Comparison of ENCODE assay signal across 8 cellular contexts in the genomic region with DNA sequence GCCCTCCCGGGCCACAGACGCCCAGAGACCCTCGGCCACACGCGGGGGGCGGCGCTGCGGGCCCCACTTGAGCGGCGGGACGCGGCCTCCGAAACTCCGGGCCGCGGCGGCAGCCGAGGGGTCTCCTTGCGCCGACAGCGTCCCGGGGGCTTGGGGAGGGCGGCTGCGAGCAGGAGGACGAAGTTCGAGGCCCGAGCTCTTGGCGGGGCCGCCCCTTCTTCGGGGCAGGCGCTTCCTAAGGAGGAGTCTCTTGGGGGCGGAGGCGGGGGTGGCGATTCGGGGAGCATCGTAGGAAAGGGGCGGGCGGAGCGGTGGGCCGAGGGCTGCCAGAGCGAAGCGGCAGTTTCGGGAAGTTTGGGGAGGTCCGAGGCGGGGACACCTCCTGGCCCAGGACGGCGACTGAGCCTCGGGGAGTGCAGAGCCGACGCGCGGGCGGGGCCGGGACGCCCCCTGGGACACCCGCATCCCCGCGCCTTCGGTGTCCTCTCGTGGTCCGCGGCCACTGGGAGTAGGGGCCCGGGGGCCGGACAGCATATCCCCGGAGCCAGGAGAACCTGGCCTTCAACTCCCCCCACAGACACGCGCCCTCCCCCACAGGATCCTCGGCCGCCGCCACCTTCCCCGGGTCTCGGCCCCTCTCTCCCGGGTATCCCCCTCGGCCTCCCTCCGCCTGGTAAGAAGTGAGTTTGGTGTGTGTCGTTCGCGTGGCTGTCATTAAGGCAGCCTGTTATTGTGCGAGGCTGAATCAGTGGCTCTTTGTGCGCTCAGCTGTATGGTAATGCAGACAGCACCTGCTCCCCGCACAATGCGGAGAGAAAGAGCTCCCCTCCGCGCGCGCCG. TPM values are rescaled to one million over a fixed set of nuclear protein-coding genes. Genes with fewer than 3 reads are reported as not detected.
DNase-seq lines count a peak whose midpoint lies in the region; FAIRE-seq and TF ChIP-seq lines count a peak whose summit lies in the region.

No MANE protein-coding gene starts in this region.

- no peaks in the 10 kb centered on the region for H4K20me1 ChIP-seq in endothelial cell of umbilical vein (replicated peaks; ENCODE audit: control insufficient read depth, extremely low read depth, insufficient read depth, low read length)

- H3K9me3 Mint-ChIP-seq in activated CD4-positive, alpha-beta T cell treated with anti-CD3 and anti-CD28 coated beads, Interleukin-2, amount 10 ng/mL, durations not matched to agents 7 days and 5 days = no peaks in the 10 kb centered on the region

- H3K9me3 ChIP-seq in endothelial cell of umbilical vein (replicated peaks; ENCODE audit: control insufficient read depth, insufficient read depth, low read length) = no peaks in the 10 kb centered on the region
- no peaks in the 10 kb centered on the region for H3K9me3 ChIP-seq in thyroid gland

- POLR2A ChIA-PET in activated CD4-positive, alpha-beta T cell treated with anti-CD3 and anti-CD28 coated beads, Interleukin-2, amount 10 ng/mL, durations not matched to agents 7 days and 5 days (lab: Charles Lee) = no interaction called here
- POLR2A ChIA-PET in endothelial cell of umbilical vein (lab: Charles Lee) = interaction anchor here (0.6 kb wide), 1 partner anchor 47 kb away, joined by 4 read pairs; no protein-coding TSS in a partner anchor

- dilution Hi-C loops in endothelial cell of umbilical vein (cut with MboI; ENCODE audit: extremely low pct_ligation_motif_present, low sequenced_read_pairs) = no loop called here

- H3K9ac ChIP-seq in endothelial cell of umbilical vein (replicated peaks; ENCODE audit: extremely low read depth, insufficient read depth, low read length) = no peak overlapping the region

- 1 to 4% methylated on average over 26 to 33 of the region's 87 CpGs for WGBS in thyroid gland, 2 donors

- peaks cover 73% of the 10 kb centered on the region for H3K27me3 Mint-ChIP-seq in activated CD4-positive, alpha-beta T cell treated with anti-CD3 and anti-CD28 coated beads, Interleukin-2, amount 10 ng/mL, durations not matched to agents 7 days and 5 days

- no peaks in the 10 kb centered on the region for H3K36me3 ChIP-seq in endothelial cell of umbilical vein (ENCODE audit: control insufficient read depth in 2 of 2, extremely low read depth in 1 of 2, insufficient read depth in 2 of 2, low read length in 2 of 2)
- H3K36me3 ChIP-seq in thyroid gland = no peaks in the 10 kb centered on the region

- peak overlapping the region; percentile 65 for H3K4me3 Mint-ChIP-seq in activated CD4-positive, alpha-beta T cell treated with anti-CD3 and anti-CD28 coated beads, Interleukin-2, amount 10 ng/mL, durations not matched to agents 7 days and 5 days

- no peaks in the 10 kb centered on the region for H3K79me2 ChIP-seq in endothelial cell of umbilical vein (ENCODE audit: control insufficient read depth, insufficient read depth, low read length)

- H3K4me1 ChIP-seq in endothelial cell of umbilical vein (ENCODE audit: control insufficient read depth, extremely low read depth, insufficient read depth, low read length) (peaks cover 28% of the 10 kb centered on the region), thyroid gland (peaks cover 38 to 60% of the 10 kb centered on the region in 2 donors)

- intact Hi-C loops in endothelial cell of umbilical vein (cut with micrococcal nuclease) = loop anchor here (1.0 to 5.0 kb wide), 6 partner anchors 15 to 501 kb away; a partner anchor contains a TSS
- intact Hi-C loops in thyroid gland (cut with DNase I) = loop anchor here (10.0 kb wide), 1 partner anchor 337 kb away; no protein-coding TSS in a partner anchor

- CTCF ChIA-PET in activated CD4-positive, alpha-beta T cell treated with anti-CD3 and anti-CD28 coated beads, Interleukin-2, amount 10 ng/mL, durations not matched to agents 7 days and 5 days (lab: Charles Lee) = interaction anchor here (1.6 to 1.7 kb wide), 2 partner anchors 13 to 18 kb away, joined by 5 to 6 read pairs; no protein-coding TSS in a partner anchor
- CTCF ChIA-PET in endothelial cell of umbilical vein (lab: Charles Lee) = interaction anchor here (0.7 to 7.1 kb wide), 6 partner anchors 15 to 501 kb away, joined by 3 to 62 read pairs (median 4); a partner anchor contains a TSS

- FAIRE-seq in endothelial cell of umbilical vein (lab: Jason Lieb, UNC) = no peak

- H3K4me3 ChIP-seq in endothelial cell of umbilical vein (replicated peaks in 1 of 3; ENCODE audit: insufficient read depth in 1 of 3, low read depth in 1 of 3, low read length in 3 of 3) = peak overlapping the region; percentile 14 to 60 (median 22)
- H3K4me3 ChIP-seq in thyroid gland (replicated peaks in 1 of 3) = peak overlapping the region in 2 of 3 donors; percentile 33 to 72

- peaks cover 46% of the 10 kb centered on the region for H3K4me1 Mint-ChIP-seq in activated CD4-positive, alpha-beta T cell treated with anti-CD3 and anti-CD28 coated beads, Interleukin-2, amount 10 ng/mL, durations not matched to agents 7 days and 5 days

- DNase-seq in stimulated activated naive CD4-positive, alpha-beta T cell (lab: John Stamatoyannopoulos, UW) = peak; percentile 17 to 50 (median 36)
- DNase-seq in stimulated activated naive CD4-positive, alpha-beta T cell treated with Interleukin-2 at 50 U/mL for 16 hours (lab: John Stamatoyannopoulos, UW) = no peak
- DNase-seq in NCI-H1930 (lab: John Stamatoyannopoulos, UW) (peak; percentile 60 to 67), endothelial cell of umbilical vein (ENCODE audit: low read depth, low spot score) (peak; percentile 44), midbrain (lab: John Stamatoyannopoulos, UW) (peak; percentile 76), thyroid gland (peak; percentile 34 to 39), activated gamma-delta T cell (lab: John Stamatoyannopoulos, UW) (no peak)
- peak; percentile 48 for DNase-seq in activated CD4-positive, alpha-beta T cell treated with anti-CD3 and anti-CD28 coated beads, Interleukin-2, amount 10 ng/mL, durations not matched to agents 7 days and 5 days

- H3K9me1 ChIP-seq in endothelial cell of umbilical vein (replicated peaks; ENCODE audit: control insufficient read depth, extremely low read depth, insufficient read depth, low read length) = no peaks in the 10 kb centered on the region

- H3K27ac Mint-ChIP-seq in activated CD4-positive, alpha-beta T cell treated with anti-CD3 and anti-CD28 coated beads, Interleukin-2, amount 10 ng/mL, durations not matched to agents 7 days and 5 days = peak overlapping the region; percentile 47

- peaks cover 2% of the 10 kb centered on the region for H3K36me3 Mint-ChIP-seq in activated CD4-positive, alpha-beta T cell treated with anti-CD3 and anti-CD28 coated beads, Interleukin-2, amount 10 ng/mL, durations not matched to agents 7 days and 5 days (ENCODE audit: low read depth)

- H3K4me2 ChIP-seq in endothelial cell of umbilical vein (ENCODE audit: insufficient read depth, low read length) = peak overlapping the region; percentile 35

- no TSS peak for BruUV-seq in endothelial cell of umbilical vein (replicated peaks; lab: Mats Ljungman, UMichigan)

- no peak overlapping the region for H3K27ac ChIP-seq in endothelial cell of umbilical vein (ENCODE audit: insufficient read depth, low read depth, low read length)
- H3K27ac ChIP-seq in thyroid gland = peak overlapping the region in 2 of 3 donors; percentile 55 to 56

- H3K27me3 ChIP-seq in endothelial cell of umbilical vein (ENCODE audit: control insufficient read depth in 2 of 2, insufficient read depth in 2 of 2, low read length in 2 of 2) (peaks cover 35 to 76% of the 10 kb centered on the region in 2 experiments), thyroid gland (peaks cover 18% of the 10 kb centered on the region)

- no peak for TF ChIP-seq CTCF in endothelial cell of umbilical vein (IDR thresholded peaks at IDR 0.05; ENCODE audit: extremely low read depth in 1 of 2, insufficient read depth in 1 of 2, low read depth in 1 of 2, low read length in 2 of 2)
- TF ChIP-seq CTCF in thyroid gland (IDR thresholded peaks at IDR 0.05) = no peak

- H2AFZ ChIP-seq in endothelial cell of umbilical vein (ENCODE audit: low read depth, low read length) = peak overlapping the region; percentile 47

- TF ChIP-seq POLR2A in endothelial cell of umbilical vein (IDR thresholded peaks at IDR 0.05; ENCODE audit: low read depth, low read length) (no peak), thyroid gland (IDR thresholded peaks at IDR 0.05) (peak in 1 of 2 donors; percentile 26)

TF ChIP-seq in endothelial cell of umbilical vein, 7 proteins besides CTCF, POLR2A, EP300 and RAD21:
- TF ChIP-seq FOS (IDR thresholded peaks at IDR 0.05; ENCODE audit: borderline replicate concordance, insufficient read depth, low read length) (no peak), EZH2 (IDR thresholded peaks at IDR 0.05; ENCODE audit: borderline replicate concordance, low read depth, low read length, severe bottlenecking) (peak; percentile 86)

RNA-seq across cellular contexts. Expression of a gene that starts 0.6 kb away (rescaled TPM):
- total RNA-seq in activated CD4-positive, alpha-beta T cell treated with anti-CD3 and anti-CD28 coated beads, Interleukin-2, amount 10 ng/mL, durations not matched to agents 7 days and 5 days = under 1 TPM; 0.55 to 0.58 TPM
- total RNA-seq in endothelial cell of umbilical vein = 2.0 and 2.3 TPM in 2 replicates
- 1.4 and 1.7 TPM in 2 replicates for polyA plus RNA-seq in endothelial cell of umbilical vein
- 1.1 and 1.8 TPM in 2 replicates for polyA plus RNA-seq in endothelial cell of umbilical vein (2011; cell fraction: cytosol; rRNA removed)
- 4.3 and 4.9 TPM in 2 replicates for polyA plus RNA-seq in endothelial cell of umbilical vein (2011; cell fraction: nucleus; rRNA removed)
- 1.4 and 2.2 TPM in 2 replicates for polyA plus RNA-seq in endothelial cell of umbilical vein (2012)
- polyA minus RNA-seq in endothelial cell of umbilical vein = 0.83 and 1.1 TPM in 2 replicates
- polyA minus RNA-seq in endothelial cell of umbilical vein (2011; cell fraction: cytosol; rRNA and poly(A)+ RNA removed) = not detected
- 0.77 and 1.9 TPM in 2 replicates for polyA minus RNA-seq in endothelial cell of umbilical vein (2011; cell fraction: nucleus; rRNA and poly(A)+ RNA removed)
- 10 to 100 TPM in 3 of 4 donors, 1 to 10 TPM in 1; 6.6 to 14.9 (median 11.5) TPM for total RNA-seq in thyroid gland

RNA-seq across cellular contexts. Expression of a gene that starts 15.1 kb away (rescaled TPM):
- 10 to 100 TPM; 29.8 to 33.0 TPM for total RNA-seq in activated CD4-positive, alpha-beta T cell treated with anti-CD3 and anti-CD28 coated beads, Interleukin-2, amount 10 ng/mL, durations not matched to agents 7 days and 5 days
- 28.1 and 28.2 TPM in 2 replicates for total RNA-seq in endothelial cell of umbilical vein
- polyA plus RNA-seq in endothelial cell of umbilical vein = 9.9 and 10.8 TPM in 2 replicates
- 7.7 and 9.2 TPM in 2 replicates for polyA plus RNA-seq in endothelial cell of umbilical vein (2011; cell fraction: cytosol; rRNA removed)
- 24.8 and 25.3 TPM in 2 replicates for polyA plus RNA-seq in endothelial cell of umbilical vein (2011; cell fraction: nucleus; rRNA removed)
- 17.0 and 20.3 TPM in 2 replicates for polyA plus RNA-seq in endothelial cell of umbilical vein (2012)
- 33.3 and 42.2 TPM in 2 replicates for polyA minus RNA-seq in endothelial cell of umbilical vein
- polyA minus RNA-seq in endothelial cell of umbilical vein (2011; cell fraction: cytosol; rRNA and poly(A)+ RNA removed) = 4.5 TPM
- polyA minus RNA-seq in endothelial cell of umbilical vein (2011; cell fraction: nucleus; rRNA and poly(A)+ RNA removed) = 44.1 and 70.7 TPM in 2 replicates
- total RNA-seq in thyroid gland = 10 to 100 TPM; 26.9 to 38.4 (median 27.7) TPM

Comparison
In these comparisons a context has a peak if more than half of its experiments do, and no peak if none do; other contexts are left out.
1. DNase-seq: peak in stimulated activated naive CD4-positive, alpha-beta T cell (6 of 6), NCI-H1930 (2 of 2), activated CD4-positive, alpha-beta T cell treated with anti-CD3 and anti-CD28 coated beads, Interleukin-2, amount 10 ng/mL, durations not matched to agents 7 days and 5 days (single experiment), endothelial cell of umbilical vein (single experiment), midbrain (single experiment) and thyroid gland (2 of 2); none in stimulated activated naive CD4-positive, alpha-beta T cell treated with Interleukin-2 at 50 U/mL for 16 hours (single experiment) and activated gamma-delta T cell (single experiment).